In the genomic region with DNA sequence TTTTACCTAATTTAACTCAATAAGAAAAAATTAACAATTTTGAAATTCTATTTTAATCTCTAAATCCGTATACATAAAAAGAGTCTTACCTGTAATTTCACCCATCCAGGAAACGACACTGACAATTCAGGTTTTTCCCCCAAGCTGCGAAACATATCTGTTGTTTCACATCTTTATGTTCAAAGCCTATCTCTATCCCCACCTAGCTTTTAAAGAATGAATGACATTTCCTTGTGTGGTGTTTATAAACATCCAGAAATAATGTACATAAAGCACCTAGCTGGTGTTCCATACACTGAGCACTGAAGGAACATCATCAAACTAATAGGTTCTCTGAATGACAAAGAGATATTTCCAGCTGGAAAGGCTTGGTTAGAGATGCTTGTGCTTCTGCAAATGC, we compare ENCODE assay signal across 11 cellular contexts.
A peak's percentile ranks its signal among the peaks of the same experiment; 100 is the strongest.
DNase-seq lines count a peak whose midpoint lies in the region; FAIRE-seq and TF ChIP-seq lines count a peak whose summit lies in the region.
"Had no signal": no experiment of that assay in that cellular context is flagged by ENCODE, and none has a peak within 500 bp of the region (broad histone marks: within the 10 kb centered on the region; RNA-seq: fewer than 3 reads in every experiment).

No MANE protein-coding gene starts in this region.

- H3K4me3 Mint-ChIP-seq in HFFc6 = no peak overlapping the region

- no peak for FAIRE-seq in keratinocyte (lab: Jason Lieb, UNC)

- no peak overlapping the region for H3K4me2 ChIP-seq in keratinocyte (ENCODE audit: control insufficient read depth, extremely low read depth, insufficient read depth, low read depth, low read length)

- no peaks in the 10 kb centered on the region for H3K9me1 ChIP-seq in keratinocyte (ENCODE audit: control insufficient read depth, extremely low read depth, insufficient read depth, low read length)

- DNase-seq in AG10803 (ENCODE audit: low read depth) (no peak), HFFc6 (no peak), SK-N-DZ (ENCODE audit: low spot score) (peak; percentile 17), keratinocyte (ENCODE audit: low read depth, low spot score) (no peak), NCI-H345 (lab: John Stamatoyannopoulos, UW) (no peak), suprapubic skin (ENCODE audit: low spot score in 2 of 2) (no peak), NCI-H1417 treated with DMSO at 0.1 percent for 48 hours (lab: John Stamatoyannopoulos, UW) (no peak), SKM-1 (lab: John Stamatoyannopoulos, UW; ENCODE audit: unreplicated experiment) (no peak)
- DNase-seq: activated effector memory CD4-positive, alpha-beta T cell treated with Interleukin-2 at 50 U/mL for 16 hours; caudate nucleus; stimulated activated CD4-positive, alpha-beta T cell treated with anti-CD3 and anti-CD28 coated beads, Interleukin-4, amount 100 ng/mL, for 4 hours had no signal

- H3K9me3 Mint-ChIP-seq in HFFc6 = no peaks in the 10 kb centered on the region

- no peaks in the 10 kb centered on the region; the same call in 1 of the 2 replicates for H3K4me1 Mint-ChIP-seq in HFFc6 (ENCODE audit: low read depth)

- H3K9me3 ChIP-seq in keratinocyte (ENCODE audit: control insufficient read depth, low read depth, low read length) (no peaks in the 10 kb centered on the region), suprapubic skin (no peaks in the 10 kb centered on the region)

- H3K36me3 ChIP-seq in keratinocyte (ENCODE audit: control insufficient read depth in 2 of 2, extremely low read depth in 1 of 2, insufficient read depth in 2 of 2, low read length in 2 of 2) (no peaks in the 10 kb centered on the region), suprapubic skin (no peaks in the 10 kb centered on the region)

- H2AFZ ChIP-seq in keratinocyte (ENCODE audit: control insufficient read depth, low read length) = no peak overlapping the region

- no peak for TF ChIP-seq POLR2A in suprapubic skin (IDR thresholded peaks at IDR 0.05)

- no peaks in the 10 kb centered on the region for H4K20me1 ChIP-seq in keratinocyte (ENCODE audit: control insufficient read depth, extremely low read depth, insufficient read depth, low read length)

- no peak overlapping the region for H3K27ac ChIP-seq in keratinocyte (ENCODE audit: control insufficient read depth, insufficient read depth, low read length)
- H3K27ac ChIP-seq in suprapubic skin = no peak overlapping the region

- H3K27ac Mint-ChIP-seq in HFFc6 = no peak overlapping the region

- no peak overlapping the region for H3K4me3 ChIP-seq in AG10803 (ENCODE audit: low read length)
- H3K4me3 ChIP-seq in keratinocyte (ENCODE audit: control insufficient read depth in 2 of 3, extremely low read depth in 1 of 3, insufficient read depth in 2 of 3, low read depth in 1 of 3, low read length in 3 of 3) = no peak overlapping the region
- no peak overlapping the region for H3K4me3 ChIP-seq in suprapubic skin

- H3K4me1 ChIP-seq in keratinocyte (ENCODE audit: control insufficient read depth, extremely low read depth, insufficient read depth, low read length) (no peaks in the 10 kb centered on the region), suprapubic skin (no peaks in the 10 kb centered on the region)

- H3K36me3 Mint-ChIP-seq in HFFc6 (ENCODE audit: low read depth) = no peaks in the 10 kb centered on the region

- peak; percentile 53 for TF ChIP-seq CTCF in AG10803 (conservative IDR thresholded peaks at IDR 0.05; ENCODE audit: low read length)
- TF ChIP-seq CTCF in HFFc6 (IDR thresholded peaks at IDR 0.05) = peak; percentile 69
- peak in 2 of 3 experiments; percentile 28 to 31 for TF ChIP-seq CTCF in keratinocyte (optimal IDR thresholded peaks at IDR 0.05 in 1 of 3, IDR thresholded peaks at IDR 0.05 in 1 of 3, conservative IDR thresholded peaks at IDR 0.05 in 1 of 3; ENCODE audit: extremely low read depth in 1 of 3, insufficient read depth in 2 of 3, low read length in 3 of 3)
- no peak for TF ChIP-seq CTCF in suprapubic skin (IDR thresholded peaks at IDR 0.05)

- dilution Hi-C loops in keratinocyte (cut with MboI; ENCODE audit: extremely low pct_ligation_motif_present, low sequenced_read_pairs) = no loop called here

- 37% methylated on average over 3 of the region's 3 CpGs for WGBS in suprapubic skin

- H3K79me2 ChIP-seq in keratinocyte (ENCODE audit: control insufficient read depth, insufficient read depth, low read length) = no peaks in the 10 kb centered on the region

- no peaks in the 10 kb centered on the region for H3K27me3 ChIP-seq in keratinocyte (ENCODE audit: control insufficient read depth, extremely low read depth, insufficient read depth, low read length)
- no peaks in the 10 kb centered on the region for H3K27me3 ChIP-seq in suprapubic skin

- H3K27me3 Mint-ChIP-seq in HFFc6 (ENCODE audit: insufficient read depth) = no peaks in the 10 kb centered on the region

- TF ChIP-seq EP300 in suprapubic skin (IDR thresholded peaks at IDR 0.05) = no peak

- no peak overlapping the region for H3K9ac ChIP-seq in keratinocyte (ENCODE audit: control insufficient read depth, extremely low read depth, insufficient read depth, low read length)

Comparison
In these comparisons a context has a peak if more than half of its experiments do, and no peak if none do; other contexts are left out.
1. CTCF ChIP-seq: peak in AG10803 (single experiment), HFFc6 (single experiment) and keratinocyte (2 of 3); none in suprapubic skin (0 of 2).